In genomic region chr4:184899261-184900134, GRCh38 we compare ENCODE assay signal across 11 cellular contexts.
DNase-seq lines count a peak whose midpoint lies in the region; ATAC-seq and TF ChIP-seq lines count a peak whose summit lies in the region.
"Had no signal": no experiment of that assay in that cellular context is flagged by ENCODE, and none has a peak within 500 bp of the region (broad histone marks: within the 10 kb centered on the region; RNA-seq: fewer than 3 reads in every experiment).

No MANE protein-coding gene starts in this region.

- no peak for TF ChIP-seq POLR2A in upper lobe of left lung (IDR thresholded peaks at IDR 0.05)

- TF ChIP-seq CTCF in right atrium auricular region (IDR thresholded peaks at IDR 0.05) (no peak), upper lobe of left lung (IDR thresholded peaks at IDR 0.05) (no peak), tibial artery (IDR thresholded peaks at IDR 0.05) (no peak)

- H3K27ac ChIP-seq in right atrium auricular region (no peak overlapping the region), upper lobe of left lung (peak overlapping the region in 2 of 4 donors; percentile 40 to 68), tibial artery (no peak overlapping the region)
- H3K27ac ChIP-seq: adrenal gland had no signal

- H3K36me3 ChIP-seq in right atrium auricular region (no peaks in the 10 kb centered on the region), adipocyte (ENCODE audit: control insufficient read depth, insufficient read depth, low read length, severe bottlenecking) (no peaks in the 10 kb centered on the region), upper lobe of left lung (no peaks in the 10 kb centered on the region), tibial artery (no peaks in the 10 kb centered on the region)
- H3K36me3 ChIP-seq: adrenal gland had no signal

- H3K4me1 ChIP-seq in right atrium auricular region (no peaks in the 10 kb centered on the region), adipocyte (ENCODE audit: control insufficient read depth, insufficient read depth, low read length) (peaks cover 48% of the 10 kb centered on the region), upper lobe of left lung (peaks cover 1 to 32% (median 29%) of the 10 kb centered on the region in 4 donors), tibial artery (no peaks in the 10 kb centered on the region)
- H3K4me1 ChIP-seq: adrenal gland had no signal

- intact Hi-C loops in Right ventricle myocardium inferior (cut with DNase I) = loop anchor here (10.0 kb wide), 1 partner anchor 155 kb away; no protein-coding TSS in a partner anchor
- intact Hi-C loops in tibial artery (cut with DNase I; ENCODE audit: low total_unique reads) = no loop called here

- H3K4me3 ChIP-seq in right atrium auricular region (no peak overlapping the region), adipocyte (ENCODE audit: low read length) (no peak overlapping the region), upper lobe of left lung (no peak overlapping the region), tibial artery (no peak overlapping the region)
- H3K4me3 ChIP-seq: adrenal gland had no signal

- no peaks in the 10 kb centered on the region for H3K27me3 ChIP-seq in right atrium auricular region
- no peaks in the 10 kb centered on the region for H3K27me3 ChIP-seq in adipocyte (replicated peaks; ENCODE audit: control insufficient read depth, insufficient read depth, low read length)
- H3K27me3 ChIP-seq in upper lobe of left lung = no peaks in the 10 kb centered on the region
- H3K27me3 ChIP-seq in tibial artery = no peaks in the 10 kb centered on the region
- H3K27me3 ChIP-seq: adrenal gland had no signal

- TF ChIP-seq EP300 in upper lobe of left lung (IDR thresholded peaks at IDR 0.05) = peak in 1 of 4 donors; percentile 80

- H3K9ac ChIP-seq in adipocyte (ENCODE audit: low read length) = peak overlapping the region; percentile 52

- ATAC-seq in Right ventricle myocardium inferior (peak; percentile 69), upper lobe of left lung (ENCODE audit: low FRiP score in 2 of 2) (peak; percentile 50 to 70)

- WGBS in upper lobe of left lung, 2 donors = 76 to 90% methylated on average over 6 to 9 of the region's 9 CpGs

- peak; percentile 75 for DNase-seq in Right ventricle myocardium inferior (ENCODE audit: missing footprints)
- no peak for DNase-seq in right atrium auricular region (ENCODE audit: low spot score)
- peak; percentile 23 for DNase-seq in adipocyte (ENCODE audit: low read depth)
- peak; percentile 53 for DNase-seq in kidney glomerular epithelial cell (lab: John Stamatoyannopoulos, UW)
- peak; percentile 33 to 91 for DNase-seq in upper lobe of left lung
- no peak for DNase-seq in hippocampal formation (lab: John Stamatoyannopoulos, UW)
- DNase-seq in H4 (ENCODE audit: low spot score) = no peak
- no peak for DNase-seq in tibial artery
- DNase-seq: immature natural killer cell, NCI-H1105 treated with DMSO at 0.1 percent for 48 hours had no signal

- H3K9me3 ChIP-seq in right atrium auricular region (no peaks in the 10 kb centered on the region), adipocyte (ENCODE audit: control insufficient read depth, low read length) (no peaks in the 10 kb centered on the region), upper lobe of left lung (no peaks in the 10 kb centered on the region), tibial artery (no peaks in the 10 kb centered on the region)
- H3K9me3 ChIP-seq: adrenal gland had no signal

Comparison
In these comparisons a context has a peak if more than half of its experiments do, and no peak if none do; other contexts are left out.
1. DNase-seq: peak in Right ventricle myocardium inferior (single experiment), adipocyte (single experiment), kidney glomerular epithelial cell (single experiment) and upper lobe of left lung (2 of 2); none in right atrium auricular region (single experiment), hippocampal formation (0 of 2), H4 (single experiment) and tibial artery (0 of 2).